In the genomic region with DNA sequence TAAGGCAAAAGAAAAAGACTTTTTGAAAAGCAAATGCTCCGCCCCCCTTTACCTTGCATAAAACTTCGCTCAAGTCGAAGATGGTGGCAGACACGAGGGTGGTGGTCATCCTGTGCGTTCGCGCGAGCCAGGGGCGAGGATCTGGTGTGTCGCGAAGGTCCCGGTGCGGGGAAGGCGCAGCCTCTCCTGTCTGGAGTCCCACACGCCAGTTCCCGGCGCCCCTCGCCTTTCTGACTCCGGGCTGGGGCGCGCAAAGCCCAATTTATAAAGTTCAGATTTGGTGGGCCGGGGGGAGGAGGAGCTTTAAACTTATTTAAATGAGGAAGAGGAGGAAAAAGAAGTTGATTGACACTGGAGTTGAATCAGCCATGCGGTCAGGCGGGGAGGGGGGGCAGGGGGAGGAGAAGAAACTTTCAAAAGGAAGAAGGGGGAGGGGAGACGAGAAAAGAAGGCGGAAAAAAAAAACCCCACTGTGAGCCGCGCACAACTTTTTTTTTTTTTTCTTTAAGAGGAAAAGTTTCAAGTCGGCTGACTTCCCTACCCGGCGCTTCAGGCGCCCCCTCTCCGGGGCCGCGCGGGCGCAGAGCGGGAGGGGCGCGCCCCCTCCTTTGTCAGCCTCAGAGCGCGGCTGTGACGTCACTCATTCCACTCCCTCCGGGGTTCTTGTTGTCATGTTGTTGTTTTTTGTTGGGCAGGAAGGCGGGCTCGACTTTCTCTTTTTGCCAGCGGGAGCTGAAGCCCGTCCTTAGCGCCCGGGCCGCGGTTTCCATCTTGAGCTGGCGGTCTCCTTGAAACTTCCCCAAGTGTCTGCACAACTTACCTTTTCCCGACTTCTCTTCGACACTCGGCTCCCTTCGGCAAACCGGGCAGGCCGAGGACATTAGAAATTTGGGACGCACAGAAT, we compare ENCODE assay signal across 1 cellular context.
TF ChIP-seq lines count a peak whose summit lies in the region.

A gene with protein sequence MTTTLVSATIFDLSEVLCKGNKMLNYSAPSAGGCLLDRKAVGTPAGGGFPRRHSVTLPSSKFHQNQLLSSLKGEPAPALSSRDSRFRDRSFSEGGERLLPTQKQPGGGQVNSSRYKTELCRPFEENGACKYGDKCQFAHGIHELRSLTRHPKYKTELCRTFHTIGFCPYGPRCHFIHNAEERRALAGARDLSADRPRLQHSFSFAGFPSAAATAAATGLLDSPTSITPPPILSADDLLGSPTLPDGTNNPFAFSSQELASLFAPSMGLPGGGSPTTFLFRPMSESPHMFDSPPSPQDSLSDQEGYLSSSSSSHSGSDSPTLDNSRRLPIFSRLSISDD (minus strand): TSS at position 238 of the 904 bp plus-strand sequence. CDS start 129 bp downstream, at position 109.

TF ChIP-seq in HepG2, 621 proteins besides CTCF, POLR2A, EP300 and RAD21 (continued from another document and continues in another):
- TF ChIP-seq, protein P1, sequence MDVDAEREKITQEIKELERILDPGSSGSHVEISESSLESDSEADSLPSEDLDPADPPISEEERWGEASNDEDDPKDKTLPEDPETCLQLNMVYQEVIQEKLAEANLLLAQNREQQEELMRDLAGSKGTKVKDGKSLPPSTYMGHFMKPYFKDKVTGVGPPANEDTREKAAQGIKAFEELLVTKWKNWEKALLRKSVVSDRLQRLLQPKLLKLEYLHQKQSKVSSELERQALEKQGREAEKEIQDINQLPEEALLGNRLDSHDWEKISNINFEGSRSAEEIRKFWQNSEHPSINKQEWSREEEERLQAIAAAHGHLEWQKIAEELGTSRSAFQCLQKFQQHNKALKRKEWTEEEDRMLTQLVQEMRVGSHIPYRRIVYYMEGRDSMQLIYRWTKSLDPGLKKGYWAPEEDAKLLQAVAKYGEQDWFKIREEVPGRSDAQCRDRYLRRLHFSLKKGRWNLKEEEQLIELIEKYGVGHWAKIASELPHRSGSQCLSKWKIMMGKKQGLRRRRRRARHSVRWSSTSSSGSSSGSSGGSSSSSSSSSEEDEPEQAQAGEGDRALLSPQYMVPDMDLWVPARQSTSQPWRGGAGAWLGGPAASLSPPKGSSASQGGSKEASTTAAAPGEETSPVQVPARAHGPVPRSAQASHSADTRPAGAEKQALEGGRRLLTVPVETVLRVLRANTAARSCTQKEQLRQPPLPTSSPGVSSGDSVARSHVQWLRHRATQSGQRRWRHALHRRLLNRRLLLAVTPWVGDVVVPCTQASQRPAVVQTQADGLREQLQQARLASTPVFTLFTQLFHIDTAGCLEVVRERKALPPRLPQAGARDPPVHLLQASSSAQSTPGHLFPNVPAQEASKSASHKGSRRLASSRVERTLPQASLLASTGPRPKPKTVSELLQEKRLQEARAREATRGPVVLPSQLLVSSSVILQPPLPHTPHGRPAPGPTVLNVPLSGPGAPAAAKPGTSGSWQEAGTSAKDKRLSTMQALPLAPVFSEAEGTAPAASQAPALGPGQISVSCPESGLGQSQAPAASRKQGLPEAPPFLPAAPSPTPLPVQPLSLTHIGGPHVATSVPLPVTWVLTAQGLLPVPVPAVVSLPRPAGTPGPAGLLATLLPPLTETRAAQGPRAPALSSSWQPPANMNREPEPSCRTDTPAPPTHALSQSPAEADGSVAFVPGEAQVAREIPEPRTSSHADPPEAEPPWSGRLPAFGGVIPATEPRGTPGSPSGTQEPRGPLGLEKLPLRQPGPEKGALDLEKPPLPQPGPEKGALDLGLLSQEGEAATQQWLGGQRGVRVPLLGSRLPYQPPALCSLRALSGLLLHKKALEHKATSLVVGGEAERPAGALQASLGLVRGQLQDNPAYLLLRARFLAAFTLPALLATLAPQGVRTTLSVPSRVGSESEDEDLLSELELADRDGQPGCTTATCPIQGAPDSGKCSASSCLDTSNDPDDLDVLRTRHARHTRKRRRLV (CRISPR knock-in tag; IDR thresholded peaks at IDR 0.05) = peak; percentile 74; the same call in 1 of the 2 replicates
- TF ChIP-seq, protein P2, sequence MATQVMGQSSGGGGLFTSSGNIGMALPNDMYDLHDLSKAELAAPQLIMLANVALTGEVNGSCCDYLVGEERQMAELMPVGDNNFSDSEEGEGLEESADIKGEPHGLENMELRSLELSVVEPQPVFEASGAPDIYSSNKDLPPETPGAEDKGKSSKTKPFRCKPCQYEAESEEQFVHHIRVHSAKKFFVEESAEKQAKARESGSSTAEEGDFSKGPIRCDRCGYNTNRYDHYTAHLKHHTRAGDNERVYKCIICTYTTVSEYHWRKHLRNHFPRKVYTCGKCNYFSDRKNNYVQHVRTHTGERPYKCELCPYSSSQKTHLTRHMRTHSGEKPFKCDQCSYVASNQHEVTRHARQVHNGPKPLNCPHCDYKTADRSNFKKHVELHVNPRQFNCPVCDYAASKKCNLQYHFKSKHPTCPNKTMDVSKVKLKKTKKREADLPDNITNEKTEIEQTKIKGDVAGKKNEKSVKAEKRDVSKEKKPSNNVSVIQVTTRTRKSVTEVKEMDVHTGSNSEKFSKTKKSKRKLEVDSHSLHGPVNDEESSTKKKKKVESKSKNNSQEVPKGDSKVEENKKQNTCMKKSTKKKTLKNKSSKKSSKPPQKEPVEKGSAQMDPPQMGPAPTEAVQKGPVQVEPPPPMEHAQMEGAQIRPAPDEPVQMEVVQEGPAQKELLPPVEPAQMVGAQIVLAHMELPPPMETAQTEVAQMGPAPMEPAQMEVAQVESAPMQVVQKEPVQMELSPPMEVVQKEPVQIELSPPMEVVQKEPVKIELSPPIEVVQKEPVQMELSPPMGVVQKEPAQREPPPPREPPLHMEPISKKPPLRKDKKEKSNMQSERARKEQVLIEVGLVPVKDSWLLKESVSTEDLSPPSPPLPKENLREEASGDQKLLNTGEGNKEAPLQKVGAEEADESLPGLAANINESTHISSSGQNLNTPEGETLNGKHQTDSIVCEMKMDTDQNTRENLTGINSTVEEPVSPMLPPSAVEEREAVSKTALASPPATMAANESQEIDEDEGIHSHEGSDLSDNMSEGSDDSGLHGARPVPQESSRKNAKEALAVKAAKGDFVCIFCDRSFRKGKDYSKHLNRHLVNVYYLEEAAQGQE (IDR thresholded peaks at IDR 0.05; ENCODE audit: borderline replicate concordance in 1 of 2, low read depth in 1 of 2, low read length in 2 of 2) = peak in 1 of 2 experiments; percentile 68; a peak in 1 of 4 replicates
- no peak for TF ChIP-seq ZNF33A (CRISPR knock-in tag; IDR thresholded peaks at IDR 0.05; ENCODE audit: borderline replicate concordance)
- peak; percentile 30 for TF ChIP-seq RBM22 (optimal IDR thresholded peaks at IDR 0.05; ENCODE audit: low read length)
- TF ChIP-seq ETV5 (CRISPR knock-in tag; IDR thresholded peaks at IDR 0.05; ENCODE audit: borderline replicate concordance) = peak; percentile 34; the same call in 1 of the 2 replicates
- no peak; the same call in 1 of the 2 replicates for TF ChIP-seq MEIS1 (CRISPR knock-in tag; IDR thresholded peaks at IDR 0.05; ENCODE audit: borderline replicate concordance)
- peak; percentile 17; the same call in 1 of the 2 replicates for TF ChIP-seq ZNF335 (CRISPR knock-in tag; IDR thresholded peaks at IDR 0.05)
- TF ChIP-seq ZBTB21 (CRISPR knock-in tag; IDR thresholded peaks at IDR 0.05) = peak; percentile 76
- TF ChIP-seq ZBTB38 (CRISPR knock-in tag; IDR thresholded peaks at IDR 0.05) = 0 out of 2 replicates have a peak, but pooled peaks have one; percentile 18
- TF ChIP-seq ATF1 (CRISPR knock-in tag; IDR thresholded peaks at IDR 0.05) = peak; percentile 87
- TF ChIP-seq ZNF878 (CRISPR knock-in tag; IDR thresholded peaks at IDR 0.05) = 0 out of 2 replicates have a peak, but pooled peaks have one; percentile 7
- TF ChIP-seq POLR2AphosphoS5 (IDR thresholded peaks at IDR 0.05; ENCODE audit: low read depth, low read length) = peak; percentile 99
- no peak for TF ChIP-seq MED13 (CRISPR knock-in tag; IDR thresholded peaks at IDR 0.05)
- no peak for TF ChIP-seq ZMYM4 (CRISPR knock-in tag; IDR thresholded peaks at IDR 0.05)
- TF ChIP-seq ZNF446 (CRISPR knock-in tag; IDR thresholded peaks at IDR 0.05) = no peak
- TF ChIP-seq, protein P3, sequence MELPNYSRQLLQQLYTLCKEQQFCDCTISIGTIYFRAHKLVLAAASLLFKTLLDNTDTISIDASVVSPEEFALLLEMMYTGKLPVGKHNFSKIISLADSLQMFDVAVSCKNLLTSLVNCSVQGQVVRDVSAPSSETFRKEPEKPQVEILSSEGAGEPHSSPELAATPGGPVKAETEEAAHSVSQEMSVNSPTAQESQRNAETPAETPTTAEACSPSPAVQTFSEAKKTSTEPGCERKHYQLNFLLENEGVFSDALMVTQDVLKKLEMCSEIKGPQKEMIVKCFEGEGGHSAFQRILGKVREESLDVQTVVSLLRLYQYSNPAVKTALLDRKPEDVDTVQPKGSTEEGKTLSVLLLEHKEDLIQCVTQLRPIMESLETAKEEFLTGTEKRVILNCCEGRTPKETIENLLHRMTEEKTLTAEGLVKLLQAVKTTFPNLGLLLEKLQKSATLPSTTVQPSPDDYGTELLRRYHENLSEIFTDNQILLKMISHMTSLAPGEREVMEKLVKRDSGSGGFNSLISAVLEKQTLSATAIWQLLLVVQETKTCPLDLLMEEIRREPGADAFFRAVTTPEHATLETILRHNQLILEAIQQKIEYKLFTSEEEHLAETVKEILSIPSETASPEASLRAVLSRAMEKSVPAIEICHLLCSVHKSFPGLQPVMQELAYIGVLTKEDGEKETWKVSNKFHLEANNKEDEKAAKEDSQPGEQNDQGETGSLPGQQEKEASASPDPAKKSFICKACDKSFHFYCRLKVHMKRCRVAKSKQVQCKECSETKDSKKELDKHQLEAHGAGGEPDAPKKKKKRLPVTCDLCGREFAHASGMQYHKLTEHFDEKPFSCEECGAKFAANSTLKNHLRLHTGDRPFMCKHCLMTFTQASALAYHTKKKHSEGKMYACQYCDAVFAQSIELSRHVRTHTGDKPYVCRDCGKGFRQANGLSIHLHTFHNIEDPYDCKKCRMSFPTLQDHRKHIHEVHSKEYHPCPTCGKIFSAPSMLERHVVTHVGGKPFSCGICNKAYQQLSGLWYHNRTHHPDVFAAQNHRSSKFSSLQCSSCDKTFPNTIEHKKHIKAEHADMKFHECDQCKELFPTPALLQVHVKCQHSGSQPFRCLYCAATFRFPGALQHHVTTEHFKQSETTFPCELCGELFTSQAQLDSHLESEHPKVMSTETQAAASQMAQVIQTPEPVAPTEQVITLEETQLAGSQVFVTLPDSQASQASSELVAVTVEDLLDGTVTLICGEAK (IDR thresholded peaks at IDR 0.05) = no peak
- TF ChIP-seq, protein P3 (CRISPR knock-in tag; IDR thresholded peaks at IDR 0.05) = peak; percentile 28
- TF ChIP-seq DR1 (CRISPR knock-in tag; IDR thresholded peaks at IDR 0.05) = peak; percentile 92
- peak; percentile 16; the same call in 1 of the 3 replicates for TF ChIP-seq MXI1 (IDR thresholded peaks at IDR 0.05; ENCODE audit: borderline replicate concordance, low read depth, low read length)
- no peak for TF ChIP-seq CBFB (CRISPR knock-in tag; IDR thresholded peaks at IDR 0.05)
- peak; percentile 99 for TF ChIP-seq CREB1 (IDR thresholded peaks at IDR 0.05)
- TF ChIP-seq CREB1 (CRISPR knock-in tag; IDR thresholded peaks at IDR 0.05) = peak; percentile 93
- TF ChIP-seq, protein P4, sequence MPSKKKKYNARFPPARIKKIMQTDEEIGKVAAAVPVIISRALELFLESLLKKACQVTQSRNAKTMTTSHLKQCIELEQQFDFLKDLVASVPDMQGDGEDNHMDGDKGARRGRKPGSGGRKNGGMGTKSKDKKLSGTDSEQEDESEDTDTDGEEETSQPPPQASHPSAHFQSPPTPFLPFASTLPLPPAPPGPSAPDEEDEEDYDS (CRISPR knock-in tag; IDR thresholded peaks at IDR 0.05) = peak; percentile 97
- TF ChIP-seq, protein P5, sequence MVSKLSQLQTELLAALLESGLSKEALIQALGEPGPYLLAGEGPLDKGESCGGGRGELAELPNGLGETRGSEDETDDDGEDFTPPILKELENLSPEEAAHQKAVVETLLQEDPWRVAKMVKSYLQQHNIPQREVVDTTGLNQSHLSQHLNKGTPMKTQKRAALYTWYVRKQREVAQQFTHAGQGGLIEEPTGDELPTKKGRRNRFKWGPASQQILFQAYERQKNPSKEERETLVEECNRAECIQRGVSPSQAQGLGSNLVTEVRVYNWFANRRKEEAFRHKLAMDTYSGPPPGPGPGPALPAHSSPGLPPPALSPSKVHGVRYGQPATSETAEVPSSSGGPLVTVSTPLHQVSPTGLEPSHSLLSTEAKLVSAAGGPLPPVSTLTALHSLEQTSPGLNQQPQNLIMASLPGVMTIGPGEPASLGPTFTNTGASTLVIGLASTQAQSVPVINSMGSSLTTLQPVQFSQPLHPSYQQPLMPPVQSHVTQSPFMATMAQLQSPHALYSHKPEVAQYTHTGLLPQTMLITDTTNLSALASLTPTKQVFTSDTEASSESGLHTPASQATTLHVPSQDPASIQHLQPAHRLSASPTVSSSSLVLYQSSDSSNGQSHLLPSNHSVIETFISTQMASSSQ (IDR thresholded peaks at IDR 0.05; ENCODE audit: low read depth) = no peak
- TF ChIP-seq, protein P5 (CRISPR knock-in tag; IDR thresholded peaks at IDR 0.05; ENCODE audit: borderline replicate concordance) = peak; percentile 18; the same call in 1 of the 2 replicates
- TF ChIP-seq ZSCAN31 (CRISPR knock-in tag; IDR thresholded peaks at IDR 0.05; ENCODE audit: low read depth) = peak; percentile 53; the same call in 1 of the 2 replicates
